Comparison of ENCODE assay signal across 33 cellular contexts in genomic region chr10:23472181-23472580, GRCh38.
"Had no signal": no experiment of that assay in that cellular context is flagged by ENCODE, and none has a peak within 500 bp of the region (broad histone marks: within the 10 kb centered on the region; RNA-seq: fewer than 3 reads in every experiment).

No MANE protein-coding gene starts in this region.

- H3K36me3 ChIP-seq: ascending aorta, breast epithelium, cardiac muscle cell, colonic mucosa, esophagus squamous epithelium, WERI-Rb-1 had no signal

- H3K4me1 ChIP-seq: ascending aorta, breast epithelium, colonic mucosa had no signal

- H3K27me3 ChIP-seq: ascending aorta, breast epithelium, cardiac muscle cell, colonic mucosa, esophagus squamous epithelium had no signal

- H3K4me3 Mint-ChIP-seq: activated CD4-positive, alpha-beta memory T cell treated with anti-CD3 and anti-CD28 coated beads for 36 hours; activated CD4-positive, alpha-beta T cell treated with anti-CD3 and anti-CD28 coated beads for 36 hours; activated CD4-positive, alpha-beta T cell treated with anti-CD3 and anti-CD28 coated beads, Interleukin-2, amount 10 ng/mL, durations not matched to agents 24 days and 14 days; activated CD8-positive, alpha-beta memory T cell treated with anti-CD3 and anti-CD28 coated beads, Interleukin-2, amount 10 ng/mL, durations not matched to agents 7 days and 5 days; activated CD8-positive, alpha-beta T cell treated with anti-CD3 and anti-CD28 coated beads, Interleukin-2, amount 10 ng/mL, durations not matched to agents 7 days and 5 days; activated naive CD4-positive, alpha-beta T cell treated with anti-CD3 and anti-CD28 coated beads, Interleukin-2, amount 10 ng/mL, durations not matched to agents 7 days and 5 days; activated naive CD8-positive, alpha-beta T cell treated with anti-CD3 and anti-CD28 coated beads, Interleukin-2, amount 10 ng/mL, durations not matched to agents 7 days and 5 days; activated T-helper 1 cell treated with anti-CD3 and anti-CD28 coated beads, Interleukin-12 subunit alpha, Interleukin-12 subunit beta, Interleukin-2, Interleukin-4 antibody, amounts not matched to agents 30 ng/mL and 10 ng/mL and 1 ng/mL, durations not matched to agents 14 hours and 24 hours and 36 hours; brain; T-helper 17 cell; T-helper 2 cell treated with Interferon-gamma antibody and Interleukin-4, amounts not matched to agents 5 μg/mL and 100 μg/mL, for 36 hours had no signal

- H3K27ac Mint-ChIP-seq: activated CD4-positive, alpha-beta memory T cell treated with anti-CD3 and anti-CD28 coated beads for 36 hours; activated CD4-positive, alpha-beta T cell treated with anti-CD3 and anti-CD28 coated beads for 36 hours; activated CD4-positive, alpha-beta T cell treated with anti-CD3 and anti-CD28 coated beads, Interleukin-2, amount 10 ng/mL, durations not matched to agents 24 days and 14 days; activated CD8-positive, alpha-beta memory T cell treated with anti-CD3 and anti-CD28 coated beads, Interleukin-2, amount 10 ng/mL, durations not matched to agents 7 days and 5 days; activated CD8-positive, alpha-beta T cell treated with anti-CD3 and anti-CD28 coated beads, Interleukin-2, amount 10 ng/mL, durations not matched to agents 7 days and 5 days; activated naive CD4-positive, alpha-beta T cell treated with anti-CD3 and anti-CD28 coated beads, Interleukin-2, amount 10 ng/mL, durations not matched to agents 7 days and 5 days; activated naive CD4-positive, alpha-beta T cell treated with anti-CD3 and anti-CD28 coated beads, Interleukin-2, amount 50 U/mL, for 72 hours; activated naive CD8-positive, alpha-beta T cell treated with anti-CD3 and anti-CD28 coated beads, Interleukin-2, amount 10 ng/mL, durations not matched to agents 7 days and 5 days; activated T-helper 1 cell treated with anti-CD3 and anti-CD28 coated beads, Interleukin-12 subunit alpha, Interleukin-12 subunit beta, Interleukin-2, Interleukin-4 antibody, amounts not matched to agents 30 ng/mL and 10 ng/mL and 1 ng/mL, durations not matched to agents 14 hours and 24 hours and 36 hours; activated T-helper 2 cell treated with anti-CD3 and anti-CD28 coated beads, Interferon-gamma antibody, Interleukin-2, Interleukin-4, amounts not matched to agents 10 μg/mL and 5 μg/mL and 100 μg/mL, durations not matched to agents 14 hours and 24 hours and 36 hours; brain; T-helper 17 cell; T-helper 2 cell treated with Interferon-gamma antibody and Interleukin-4, amounts not matched to agents 5 μg/mL and 100 μg/mL, for 36 hours had no signal

- H3K9me3 Mint-ChIP-seq: activated CD4-positive, alpha-beta memory T cell treated with anti-CD3 and anti-CD28 coated beads for 36 hours; activated naive CD4-positive, alpha-beta T cell treated with anti-CD3 and anti-CD28 coated beads, Interleukin-2, amount 10 ng/mL, durations not matched to agents 7 days and 5 days; activated T-helper 1 cell treated with anti-CD3 and anti-CD28 coated beads, Interleukin-12 subunit alpha, Interleukin-12 subunit beta, Interleukin-2, Interleukin-4 antibody, amounts not matched to agents 30 ng/mL and 10 ng/mL and 1 ng/mL, durations not matched to agents 14 hours and 24 hours and 36 hours; activated T-helper 2 cell treated with anti-CD3 and anti-CD28 coated beads, Interferon-gamma antibody, Interleukin-2, Interleukin-4, amounts not matched to agents 10 μg/mL and 5 μg/mL and 100 μg/mL, durations not matched to agents 14 hours and 24 hours and 36 hours; brain; T-helper 2 cell treated with Interferon-gamma antibody and Interleukin-4, amounts not matched to agents 5 μg/mL and 100 μg/mL, for 36 hours had no signal

- H3K36me3 Mint-ChIP-seq: activated CD4-positive, alpha-beta memory T cell treated with anti-CD3 and anti-CD28 coated beads for 36 hours; activated CD8-positive, alpha-beta memory T cell treated with anti-CD3 and anti-CD28 coated beads, Interleukin-2, amount 10 ng/mL, durations not matched to agents 7 days and 5 days; activated naive CD4-positive, alpha-beta T cell treated with anti-CD3 and anti-CD28 coated beads, Interleukin-2, amount 10 ng/mL, durations not matched to agents 7 days and 5 days; activated naive CD8-positive, alpha-beta T cell treated with anti-CD3 and anti-CD28 coated beads, Interleukin-2, amount 10 ng/mL, durations not matched to agents 7 days and 5 days; brain had no signal

- H3K4me3 ChIP-seq: ascending aorta, breast epithelium, cardiac muscle cell, colonic mucosa, esophagus squamous epithelium had no signal

- H3K9me3 ChIP-seq: ascending aorta, breast epithelium, colonic mucosa, esophagus squamous epithelium had no signal

- H3K4me1 Mint-ChIP-seq: activated CD8-positive, alpha-beta memory T cell treated with anti-CD3 and anti-CD28 coated beads, Interleukin-2, amount 10 ng/mL, durations not matched to agents 7 days and 5 days; activated naive CD4-positive, alpha-beta T cell treated with anti-CD3 and anti-CD28 coated beads, Interleukin-2, amount 10 ng/mL, durations not matched to agents 7 days and 5 days; activated naive CD8-positive, alpha-beta T cell treated with anti-CD3 and anti-CD28 coated beads, Interleukin-2, amount 10 ng/mL, durations not matched to agents 7 days and 5 days; brain; T-helper 17 cell had no signal

- H3K27ac ChIP-seq: ascending aorta, breast epithelium, cardiac muscle cell, colonic mucosa, esophagus squamous epithelium, WERI-Rb-1 had no signal

- DNase-seq: activated CD4-positive, alpha-beta memory T cell treated with anti-CD3 and anti-CD28 coated beads for 36 hours; activated CD4-positive, alpha-beta T cell treated with anti-CD3 and anti-CD28 coated beads for 36 hours; activated CD4-positive, alpha-beta T cell treated with anti-CD3 and anti-CD28 coated beads, Interleukin-2, amount 10 ng/mL, durations not matched to agents 24 days and 14 days; activated CD4-positive, CD25-positive, alpha-beta regulatory T cell; activated CD4-positive, CD25-positive, alpha-beta regulatory T cell treated with anti-CD3 and anti-CD28 coated beads, Interleukin-2, amount 50 U/mL, for 72 hours; activated CD8-positive, alpha-beta memory T cell treated with anti-CD3 and anti-CD28 coated beads, Interleukin-2, amount 10 ng/mL, durations not matched to agents 7 days and 5 days; activated CD8-positive, alpha-beta memory T cell treated with anti-CD3 and anti-CD28 coated beads, Interleukin-2, amount 50 U/mL, for 4 hours; activated CD8-positive, alpha-beta T cell treated with anti-CD3 and anti-CD28 coated beads, Interleukin-2, amount 10 ng/mL, durations not matched to agents 7 days and 5 days; activated gamma-delta T cell; activated naive CD4-positive, alpha-beta T cell; activated naive CD4-positive, alpha-beta T cell treated with anti-CD3 and anti-CD28 coated beads, Interleukin-2, amount 10 ng/mL, durations not matched to agents 7 days and 5 days; activated naive CD8-positive, alpha-beta T cell treated with anti-CD3 and anti-CD28 coated beads, Interleukin-2, amount 10 ng/mL, durations not matched to agents 7 days and 5 days; activated T-cell treated with anti-CD3 and anti-CD28 coated beads, Interleukin-2, amount 50 U/mL, for 1 hour; activated T-cell treated with anti-CD3 and anti-CD28 coated beads, Interleukin-2, amount 50 U/mL, for 48 hours; central memory CD4-positive, alpha-beta T cell; cerebellar nuclear complex; colonic mucosa; effector CD8-positive, alpha-beta T cell; erythroblast; esophagus squamous epithelium; foreskin melanocyte; T-helper 1 cell; T-helper 17 cell; T1000; WERI-Rb-1 had no signal

- ATAC-seq: activated CD4-positive, alpha-beta T cell treated with anti-CD3 and anti-CD28 coated beads for 36 hours; activated CD8-positive, alpha-beta memory T cell treated with anti-CD3 and anti-CD28 coated beads, Interleukin-2, amount 10 ng/mL, durations not matched to agents 7 days and 5 days; activated CD8-positive, alpha-beta T cell treated with anti-CD3 and anti-CD28 coated beads, Interleukin-2, amount 10 ng/mL, durations not matched to agents 7 days and 5 days; activated naive CD4-positive, alpha-beta T cell treated with anti-CD3 and anti-CD28 coated beads, Interleukin-2, amount 50 U/mL, for 72 hours; T-helper 17 cell had no signal
